8 cellular contexts compared by ENCODE assay signal in the genomic region with DNA sequence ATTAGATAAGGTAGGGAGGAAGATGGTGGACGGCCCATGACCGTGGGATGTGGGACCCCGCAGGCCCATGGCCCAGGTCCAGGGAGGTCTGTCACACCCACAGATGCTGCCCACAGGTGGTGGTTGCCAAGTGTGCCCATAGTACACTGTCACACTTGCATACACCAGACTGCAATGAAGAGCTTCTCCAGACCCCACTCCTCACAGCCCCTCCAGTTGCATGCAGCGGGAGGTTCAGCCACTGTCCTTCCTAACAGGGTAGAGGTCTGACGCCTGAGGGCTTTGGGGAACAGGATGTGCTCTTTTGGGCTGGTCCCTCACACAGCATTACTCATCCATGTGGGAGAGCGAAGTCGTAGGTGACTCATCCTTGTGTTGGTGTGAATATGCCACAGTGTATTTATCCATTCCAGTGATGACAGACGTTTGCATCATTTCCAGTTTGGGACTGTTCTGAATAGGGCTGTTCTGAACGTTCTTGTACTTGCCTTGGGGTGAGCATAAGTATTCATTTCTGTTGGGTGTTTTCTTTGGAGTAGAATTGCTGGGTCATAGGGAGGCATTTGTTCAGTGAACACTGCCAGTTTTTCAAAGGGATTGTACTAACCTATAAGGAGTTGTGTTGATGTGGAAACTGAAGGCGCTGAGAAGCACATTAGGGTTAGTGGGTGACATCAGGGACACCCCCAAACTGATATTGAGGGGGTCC. TPM values are rescaled to one million over a fixed set of nuclear protein-coding genes. Genes with fewer than 3 reads are reported as not detected.
DNase-seq lines count a peak whose midpoint lies in the region; ATAC-seq and TF ChIP-seq lines count a peak whose summit lies in the region.

No MANE protein-coding gene starts in this region.

- peak overlapping the region; percentile 61 for H3K4me3 Mint-ChIP-seq in stimulated activated effector memory CD8-positive, alpha-beta T cell treated with anti-CD3 and anti-CD28 coated beads, Interleukin-12 subunit alpha, Interleukin-12 subunit beta, amount 100 ng/mL, for 72 hours

- TF ChIP-seq CTCF in body of pancreas (IDR thresholded peaks at IDR 0.05) (no peak), lower lobe of right lung (IDR thresholded peaks at IDR 0.05) (no peak), WERI-Rb-1 (IDR thresholded peaks at IDR 0.05; ENCODE audit: low read depth, low read length) (no peak)

- ATAC-seq in HG02588 (IDR thresholded peaks at IDR 0.05; ENCODE audit: unreplicated experiment), result peak; percentile 58
- peak; percentile 52 for ATAC-seq in body of pancreas
- peak; percentile 74 to 85 for ATAC-seq in lower lobe of right lung
- peak; percentile 99 for ATAC-seq in stimulated activated effector memory CD8-positive, alpha-beta T cell treated with anti-CD3 and anti-CD28 coated beads, Interleukin-12 subunit alpha, Interleukin-12 subunit beta, amount 100 ng/mL, for 72 hours
- ATAC-seq in GM21360 (IDR thresholded peaks at IDR 0.05; ENCODE audit: unreplicated experiment), result no peak

- H3K4me1 Mint-ChIP-seq in stimulated activated effector memory CD8-positive, alpha-beta T cell treated with anti-CD3 and anti-CD28 coated beads, Interleukin-12 subunit alpha, Interleukin-12 subunit beta, amount 100 ng/mL, for 72 hours, result peaks cover 33% of the 10 kb centered on the region

- TF ChIP-seq POLR2A in body of pancreas (IDR thresholded peaks at IDR 0.05), result no peak

- peaks cover 13% of the 10 kb centered on the region for H3K36me3 Mint-ChIP-seq in stimulated activated effector memory CD8-positive, alpha-beta T cell treated with anti-CD3 and anti-CD28 coated beads, Interleukin-12 subunit alpha, Interleukin-12 subunit beta, amount 100 ng/mL, for 72 hours

- peaks cover 46 to 64% (median 51%) of the 10 kb centered on the region in 10 experiments for H3K4me1 ChIP-seq in BLaER1 treated with 17β-estradiol and CSF1 and Interleukin-3, amounts not matched to agents 10 nM and 100 nM
- H3K4me1 ChIP-seq in body of pancreas, result peaks cover 19% of the 10 kb centered on the region
- H3K4me1 ChIP-seq in lower lobe of right lung, result peaks cover 23% of the 10 kb centered on the region

- no peaks in the 10 kb centered on the region for H3K9me3 ChIP-seq in BLaER1 treated with 17β-estradiol and CSF1 and Interleukin-3, amounts not matched to agents 10 nM and 100 nM (replicated peaks in 1 of 11)
- H3K9me3 ChIP-seq in SK-N-MC (ENCODE audit: low read depth, low read length) (no peaks in the 10 kb centered on the region), body of pancreas (no peaks in the 10 kb centered on the region), lower lobe of right lung (no peaks in the 10 kb centered on the region), WERI-Rb-1 (ENCODE audit: severe bottlenecking) (no peaks in the 10 kb centered on the region)

- H3K9me3 Mint-ChIP-seq in stimulated activated effector memory CD8-positive, alpha-beta T cell treated with anti-CD3 and anti-CD28 coated beads, Interleukin-12 subunit alpha, Interleukin-12 subunit beta, amount 100 ng/mL, for 72 hours, result no peaks in the 10 kb centered on the region

- WGBS in body of pancreas, 2 donors, result 50 to 60% methylated on average over 6 to 10 of the region's 10 CpGs

- H3K27ac Mint-ChIP-seq in stimulated activated effector memory CD8-positive, alpha-beta T cell treated with anti-CD3 and anti-CD28 coated beads, Interleukin-12 subunit alpha, Interleukin-12 subunit beta, amount 100 ng/mL, for 72 hours, result peak overlapping the region; percentile 97

- H3K36me3 ChIP-seq in BLaER1 treated with 17β-estradiol and CSF1 and Interleukin-3, amounts not matched to agents 10 nM and 100 nM, result no peaks in the 10 kb centered on the region
- H3K36me3 ChIP-seq in SK-N-MC (ENCODE audit: insufficient read depth, low read length) (no peaks in the 10 kb centered on the region), body of pancreas (replicated peaks in 1 of 2; ENCODE audit: insufficient read depth in 1 of 2, low read depth in 2 of 2) (no peaks in the 10 kb centered on the region), lower lobe of right lung (no peaks in the 10 kb centered on the region), WERI-Rb-1 (no peaks in the 10 kb centered on the region)

- H3K4me3 ChIP-seq in BLaER1 treated with 17β-estradiol and CSF1 and Interleukin-3, amounts not matched to agents 10 nM and 100 nM, result no peak overlapping the region
- H3K4me3 ChIP-seq in SK-N-MC (no peak overlapping the region), body of pancreas (no peak overlapping the region), lower lobe of right lung (no peak overlapping the region), WERI-Rb-1 (ENCODE audit: low read depth, low read length) (no peak overlapping the region)

- peak overlapping the region; percentile 6 to 85 (median 70); a peak in 20 of 22 replicates for H3K4me2 ChIP-seq in BLaER1 treated with 17β-estradiol and CSF1 and Interleukin-3, amounts not matched to agents 10 nM and 100 nM

- no peaks in the 10 kb centered on the region for H4K20me1 ChIP-seq in BLaER1 treated with 17β-estradiol and CSF1 and Interleukin-3, amounts not matched to agents 10 nM and 100 nM

- H3K27ac ChIP-seq in BLaER1 treated with 17β-estradiol and CSF1 and Interleukin-3, amounts not matched to agents 10 nM and 100 nM, result peak overlapping the region in 10 of 11 experiments; percentile 18 to 76 (median 50); a peak in 14 of 22 replicates
- 0 out of 2 replicates have a peak overlapping the region, but pooled peaks have one; percentile 3 for H3K27ac ChIP-seq in SK-N-MC
- H3K27ac ChIP-seq in body of pancreas, result peak overlapping the region in 1 of 4 donors; percentile 3
- H3K27ac ChIP-seq in lower lobe of right lung, result no peak overlapping the region
- H3K27ac ChIP-seq in WERI-Rb-1, result no peak overlapping the region

- H3K9ac ChIP-seq in BLaER1 treated with 17β-estradiol and CSF1 and Interleukin-3, amounts not matched to agents 10 nM and 100 nM, result peak overlapping the region in 3 of 11 experiments; percentile 34 to 55 (median 48); a peak in 5 of 22 replicates
- no peak overlapping the region for H3K9ac ChIP-seq in SK-N-MC (ENCODE audit: insufficient read length)

- peaks cover 0 to 8% (median 7%) of the 10 kb centered on the region in 11 experiments; a peak in 8 of 22 replicates for H3K27me3 ChIP-seq in BLaER1 treated with 17β-estradiol and CSF1 and Interleukin-3, amounts not matched to agents 10 nM and 100 nM
- H3K27me3 ChIP-seq in body of pancreas, result no peaks in the 10 kb centered on the region
- H3K27me3 ChIP-seq in lower lobe of right lung (ENCODE audit: low read depth), result peaks cover 3% of the 10 kb centered on the region
- no peaks in the 10 kb centered on the region for H3K27me3 ChIP-seq in WERI-Rb-1 (ENCODE audit: insufficient read depth, low read depth, severe bottlenecking)

- intact Hi-C loops in body of pancreas (cut with DNase I), result no loop called here
- intact Hi-C loops in lower lobe of right lung (cut with DNase I), result no loop called here

- peak; percentile 12 for DNase-seq in SK-N-MC (ENCODE audit: low read depth, low spot score)
- DNase-seq in body of pancreas, result peak in 1 of 4 donors; percentile 72
- DNase-seq in lower lobe of right lung, result no peak
- DNase-seq in stimulated activated effector memory CD8-positive, alpha-beta T cell treated with anti-CD3 and anti-CD28 coated beads, Interleukin-12 subunit alpha, Interleukin-12 subunit beta, amount 100 ng/mL, for 72 hours (ENCODE audit: low spot score in 2 of 2), result peak; percentile 28 to 81
- DNase-seq in WERI-Rb-1, result no peak

RNA-seq across cellular contexts. Expression of a gene that starts 10.1 kb away (rescaled TPM):
- total RNA-seq in body of pancreas (10 to 100 TPM; 34.8 to 42.8 TPM), lower lobe of right lung (57.5 TPM)

RNA-seq across cellular contexts. Expression of a gene that starts 42.3 kb away (rescaled TPM):
- 10 to 100 TPM; 59.9 to 79.8 TPM for total RNA-seq in body of pancreas
- 64.5 TPM for total RNA-seq in lower lobe of right lung

Comparison
In these comparisons a context has a peak if more than half of its experiments do, and no peak if none do; other contexts are left out.
1. H3K27ac ChIP-seq: peak in BLaER1 treated with 17β-estradiol and CSF1 and Interleukin-3, amounts not matched to agents 10 nM and 100 nM (10 of 11) and SK-N-MC (single experiment); none in lower lobe of right lung (single experiment) and WERI-Rb-1 (single experiment).
2. DNase-seq: peak in SK-N-MC (single experiment) and stimulated activated effector memory CD8-positive, alpha-beta T cell treated with anti-CD3 and anti-CD28 coated beads, Interleukin-12 subunit alpha, Interleukin-12 subunit beta, amount 100 ng/mL, for 72 hours (2 of 2); none in lower lobe of right lung (single experiment) and WERI-Rb-1 (single experiment).